Comparison of ENCODE assay signal across 19 cellular contexts in genomic region chr19:45587873-45588272, GRCh38. TPM values are rescaled to one million over a fixed set of nuclear protein-coding genes. Genes with fewer than 3 reads are reported as not detected.
"Had no signal": no experiment of that assay in that cellular context is flagged by ENCODE, and none has a peak within 500 bp of the region (broad histone marks: within the 10 kb centered on the region; RNA-seq: fewer than 3 reads in every experiment).

No MANE protein-coding gene starts in this region.

- H3K4me1 ChIP-seq: colonic mucosa had no signal

- H3K9me3 ChIP-seq: colonic mucosa, mucosa of descending colon, suprapubic skin, upper lobe of left lung had no signal

- H3K27me3 ChIP-seq: colonic mucosa had no signal

- H3K27ac Mint-ChIP-seq: activated naive CD8-positive, alpha-beta T cell; progenitor cell of endocrine pancreas; T-helper 17 cell had no signal

- H3K36me3 ChIP-seq: colonic mucosa, suprapubic skin had no signal

- H3K36me3 Mint-ChIP-seq: activated naive CD8-positive, alpha-beta T cell; brain had no signal

- DNase-seq: activated CD4-positive, alpha-beta T cell treated with anti-CD3 and anti-CD28 coated beads, Interleukin-2, amount 50 U/mL, for 1 hour; activated CD8-positive, alpha-beta memory T cell treated with anti-CD3 and anti-CD28 coated beads for 24 hours; activated gamma-delta T cell treated with Interleukin-2 at 50 U/mL for 16 hours; central memory CD4-positive, alpha-beta T cell; colonic mucosa; hippocampal formation; mucosa of descending colon; naive thymus-derived CD4-positive, alpha-beta T cell; nucleus accumbens; stimulated activated naive CD8-positive, alpha-beta T cell treated with anti-CD3 and anti-CD28 coated beads, Interleukin-15, Interleukin-2, amounts not matched to agents 100 U/mL and 50 U/mL, for 24 hours; T-helper 17 cell; upper lobe of left lung had no signal

- H3K4me3 Mint-ChIP-seq: activated naive CD8-positive, alpha-beta T cell; T-helper 17 cell had no signal

- H3K4me3 ChIP-seq: colonic mucosa, mucosa of descending colon, suprapubic skin, upper lobe of left lung had no signal

- H3K27ac ChIP-seq: colonic mucosa, suprapubic skin had no signal

- H3K9me3 Mint-ChIP-seq: naive thymus-derived CD4-positive, alpha-beta T cell had no signal

- ATAC-seq: left lobe of liver; mucosa of descending colon; naive thymus-derived CD4-positive, alpha-beta T cell; right cardiac atrium; stimulated activated naive CD8-positive, alpha-beta T cell treated with anti-CD3 and anti-CD28 coated beads, Interleukin-15, Interleukin-2, amounts not matched to agents 100 U/mL and 50 U/mL, for 24 hours; T-helper 17 cell had no signal

RNA-seq across cellular contexts. Expression of gene GPR4, which starts 14.1 kb away (rescaled TPM):
- total RNA-seq: naive thymus-derived CD4-positive, alpha-beta T cell; progenitor cell of endocrine pancreas; T-helper 17 cell had no signal
- polyA plus RNA-seq: keratinocyte; naive thymus-derived CD4-positive, alpha-beta T cell had no signal
